8 cellular contexts compared by ENCODE assay signal in the genomic region with DNA sequence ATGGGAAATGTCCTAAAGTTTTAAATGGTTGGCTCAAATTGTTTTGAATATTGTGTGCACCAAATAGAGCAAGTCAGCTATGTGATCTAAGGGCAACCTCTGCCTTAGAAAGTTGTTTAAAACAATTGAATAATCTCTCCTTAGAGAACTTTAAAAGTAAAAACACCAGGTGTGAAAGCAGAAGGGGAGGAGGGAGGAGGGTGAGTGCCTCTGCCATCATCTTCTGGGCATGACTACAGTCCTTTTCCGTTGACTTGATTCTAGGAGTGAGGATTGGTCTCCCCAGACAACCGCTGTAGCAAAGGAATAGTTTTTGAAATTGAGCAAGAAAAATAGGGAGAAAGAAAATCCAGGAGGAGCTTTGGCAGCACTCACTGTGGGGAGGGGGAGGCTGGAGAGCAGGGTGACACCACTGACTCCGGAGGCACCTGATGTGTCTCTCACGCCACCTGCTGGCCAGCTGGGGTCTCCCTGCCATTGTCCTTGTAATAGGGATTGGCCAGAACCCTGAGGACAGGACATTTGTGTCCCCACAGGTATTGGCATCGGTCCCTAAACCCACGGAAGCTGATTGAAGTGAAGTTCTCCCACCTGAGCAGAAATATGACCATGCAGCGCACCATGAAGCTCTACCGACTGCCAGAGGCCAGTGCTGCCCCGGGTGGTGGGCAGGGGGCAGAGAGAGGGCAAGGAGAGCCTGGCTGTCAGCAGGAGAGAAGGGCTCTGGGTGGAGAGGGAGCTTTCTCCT. TPM values are rescaled to one million over a fixed set of nuclear protein-coding genes. Genes with fewer than 3 reads are reported as not detected.
DNase-seq lines count a peak whose midpoint lies in the region; ATAC-seq and TF ChIP-seq lines count a peak whose summit lies in the region.

No MANE protein-coding gene starts in this region.

- H3K36me3 ChIP-seq in BE2C = peaks cover 90% of the 10 kb centered on the region
- H3K36me3 ChIP-seq in effector memory CD4-positive, alpha-beta T cell (ENCODE audit: control insufficient read depth, insufficient read depth, low read length) = peaks cover 74% of the 10 kb centered on the region

- H3K4me3 Mint-ChIP-seq in memory B cell = no peak overlapping the region

- H3K27ac ChIP-seq in effector memory CD4-positive, alpha-beta T cell (ENCODE audit: insufficient read depth, low read length, poor library complexity, severe bottlenecking) = no peak overlapping the region

- H3K27me3 Mint-ChIP-seq in memory B cell = no peaks in the 10 kb centered on the region

- peak; percentile 95 for ATAC-seq in memory B cell (ENCODE audit: low read depth)
- ATAC-seq in HG02973 (IDR thresholded peaks at IDR 0.05; ENCODE audit: unreplicated experiment) = no peak

- H3K36me3 Mint-ChIP-seq in memory B cell = peaks cover 35% of the 10 kb centered on the region

- H3K27ac Mint-ChIP-seq in memory B cell = no peak overlapping the region

- H3K9me3 ChIP-seq in BE2C = no peaks in the 10 kb centered on the region
- no peaks in the 10 kb centered on the region for H3K9me3 ChIP-seq in effector memory CD4-positive, alpha-beta T cell (ENCODE audit: control insufficient read depth, low read length)

- no peaks in the 10 kb centered on the region for H3K9me3 Mint-ChIP-seq in memory B cell

- no peaks in the 10 kb centered on the region for H3K27me3 ChIP-seq in BE2C
- no peaks in the 10 kb centered on the region for H3K27me3 ChIP-seq in effector memory CD4-positive, alpha-beta T cell (replicated peaks; ENCODE audit: control insufficient read depth, insufficient read depth, low read length, poor library complexity, severe bottlenecking)

- peak; percentile 93 for DNase-seq in BE2C
- DNase-seq in HFF-Myc (ENCODE audit: extremely low read depth, low read depth) = no peak
- peak; percentile 92 for DNase-seq in NCI-H82 (lab: John Stamatoyannopoulos, UW)
- DNase-seq in activated CD8-positive, alpha-beta memory T cell treated with anti-CD3 and anti-CD28 coated beads for 48 hours (ENCODE audit: low read depth in 2 of 3, low spot score in 2 of 3) = peak; percentile 36 to 60 (median 59)
- DNase-seq in effector memory CD4-positive, alpha-beta T cell = peak; percentile 26 to 56 (median 51)
- peak; percentile 56 to 74 for DNase-seq in memory B cell (ENCODE audit: low spot score in 2 of 2)
- DNase-seq in stimulated activated CD8-positive, alpha-beta memory T cell treated with anti-CD3 and anti-CD28 coated beads, Interleukin-15, amount 100 ng/mL, for 4 hours (ENCODE audit: low read depth in 2 of 2) = peak; percentile 21 to 42

- H3K4me3 ChIP-seq in BE2C (ENCODE audit: low read depth, low read length) (no peak overlapping the region), HFF-Myc (replicated peaks; ENCODE audit: low read depth, low read length) (no peak overlapping the region)
- no peak overlapping the region for H3K4me3 ChIP-seq in effector memory CD4-positive, alpha-beta T cell (ENCODE audit: insufficient read depth, low read depth, low read length, poor library complexity, severe bottlenecking)

- TF ChIP-seq CTCF in BE2C (IDR thresholded peaks at IDR 0.05; ENCODE audit: low read depth, low read length) (peak; percentile 95), HFF-Myc (IDR thresholded peaks at IDR 0.05; ENCODE audit: low read depth, low read length, missing control alignments) (peak; percentile 88)

- no peaks in the 10 kb centered on the region for H3K4me1 ChIP-seq in BE2C
- H3K4me1 ChIP-seq in effector memory CD4-positive, alpha-beta T cell (ENCODE audit: control insufficient read depth, insufficient read depth, low read length, poor library complexity, severe bottlenecking) = no peaks in the 10 kb centered on the region

- no peaks in the 10 kb centered on the region for H3K4me1 Mint-ChIP-seq in memory B cell

RNA-seq across cellular contexts. Expression of gene PLCD3, which starts 33.3 kb away (rescaled TPM):
- 99.9 TPM for polyA plus RNA-seq in BE2C (2012; ENCODE audit: insufficient read depth, insufficient read length, low read depth)

RNA-seq across cellular contexts. Expression of gene ACBD4, which starts 36.4 kb away (rescaled TPM):
- 3.1 TPM for polyA plus RNA-seq in BE2C (2012; ENCODE audit: insufficient read depth, insufficient read length, low read depth)

RNA-seq across cellular contexts. Expression of gene NMT1, which starts 37.9 kb away (rescaled TPM):
- 327 TPM for polyA plus RNA-seq in BE2C (2012; ENCODE audit: insufficient read depth, insufficient read length, low read depth)

RNA-seq across cellular contexts. Expression of gene DCAKD, which starts 47.6 kb away (rescaled TPM):
- 42.5 TPM for polyA plus RNA-seq in BE2C (2012; ENCODE audit: insufficient read depth, insufficient read length, low read depth)

RNA-seq across cellular contexts. Expression of gene HEXIM1, which starts 49.2 kb away (rescaled TPM):
- polyA plus RNA-seq in BE2C (2012; ENCODE audit: insufficient read depth, insufficient read length, low read depth) = 61.7 TPM
